ENCODE assay signal across 8 cellular contexts in genomic region chr9:83979812-83980394, GRCh38. TPM values are rescaled to one million over a fixed set of nuclear protein-coding genes. Genes with fewer than 3 reads are reported as not detected.
DNase-seq lines count a peak whose midpoint lies in the region; ATAC-seq and TF ChIP-seq lines count a peak whose summit lies in the region.

HNRNPK (minus strand) TSS chr9:83980215; CDS start chr9:83978252, 1,963 bp downstream.

- H3K27me3 Mint-ChIP-seq in T-helper 17 cell (no peaks in the 10 kb centered on the region), progenitor cell of endocrine pancreas (no peaks in the 10 kb centered on the region)

- H3K4me3 ChIP-seq in left ventricle myocardium inferior (peak within 1 kb of the TSS; percentile 97), upper lobe of right lung (peak within 1 kb of the TSS; percentile 89)

- H3K27ac Mint-ChIP-seq in T-helper 17 cell (peak within 1 kb of the TSS; percentile 98), progenitor cell of endocrine pancreas (peak within 1 kb of the TSS; percentile 100)

- H3K27ac ChIP-seq in left ventricle myocardium inferior (replicated peaks): peak within 1 kb of the TSS; percentile 98
- H3K27ac ChIP-seq in upper lobe of right lung: peak within 1 kb of the TSS; percentile 97

- DNase-seq in NCI-H1694 (lab: John Stamatoyannopoulos, UW) (peak; percentile 83), T-helper 17 cell (peak; percentile 99 to 100 (median 99)), amygdala (lab: John Stamatoyannopoulos, UW) (peak in 55 of 56 donors; percentile 84 to 100 (median 97)), left ventricle myocardium inferior (peak; percentile 100), progenitor cell of endocrine pancreas (ENCODE audit: low spot score, unreplicated experiment) (peak; percentile 99), upper lobe of right lung (peak; percentile 100)

- H3K36me3 ChIP-seq in left ventricle myocardium inferior (peaks cover 30% of the 10 kb centered on the region), upper lobe of right lung (peaks cover 36% of the 10 kb centered on the region)

- TF ChIP-seq CTCF in left ventricle myocardium inferior (IDR thresholded peaks at IDR 0.05; ENCODE audit: borderline replicate concordance) (no peak), progenitor cell of endocrine pancreas (IDR thresholded peaks at IDR 0.05; ENCODE audit: unreplicated experiment) (no peak), upper lobe of right lung (IDR thresholded peaks at IDR 0.05) (no peak)

- H3K9me3 ChIP-seq in T-helper 17 cell (ENCODE audit: control insufficient read depth, low read length, poor library complexity, severe bottlenecking) (no peaks in the 10 kb centered on the region), left ventricle myocardium inferior (replicated peaks) (no peaks in the 10 kb centered on the region), upper lobe of right lung (no peaks in the 10 kb centered on the region)

- intact Hi-C loops in left ventricle myocardium inferior (cut with micrococcal nuclease) (no loop called here), upper lobe of right lung (cut with DNase I) (no loop called here)

- H3K4me1 ChIP-seq in left ventricle myocardium inferior (peaks cover 78% of the 10 kb centered on the region), upper lobe of right lung (peaks cover 36% of the 10 kb centered on the region)

- no peaks in the 10 kb centered on the region for H3K27me3 ChIP-seq in left ventricle myocardium inferior (ENCODE audit: low read depth)
- no peaks in the 10 kb centered on the region for H3K27me3 ChIP-seq in upper lobe of right lung

- H3K4me1 Mint-ChIP-seq in T-helper 17 cell (peaks cover 46% of the 10 kb centered on the region), progenitor cell of endocrine pancreas (ENCODE audit: low read depth) (peaks cover 28% of the 10 kb centered on the region)

- H3K9me3 Mint-ChIP-seq in progenitor cell of endocrine pancreas (ENCODE audit: low read depth): no peaks in the 10 kb centered on the region

- peak within 1 kb of the TSS; percentile 99 for H3K4me3 Mint-ChIP-seq in T-helper 17 cell
- H3K4me3 Mint-ChIP-seq in progenitor cell of endocrine pancreas (ENCODE audit: low read depth): peak within 1 kb of the TSS; percentile 98

- peaks cover 14% of the 10 kb centered on the region for H3K36me3 Mint-ChIP-seq in T-helper 17 cell (ENCODE audit: low read depth)
- peaks cover 34% of the 10 kb centered on the region for H3K36me3 Mint-ChIP-seq in progenitor cell of endocrine pancreas (ENCODE audit: insufficient read depth)

- ATAC-seq in GM18498 (IDR thresholded peaks at IDR 0.05; ENCODE audit: unreplicated experiment) (peak; percentile 86), HG02885 (IDR thresholded peaks at IDR 0.05; ENCODE audit: poor library complexity, unreplicated experiment) (peak; percentile 87), T-helper 17 cell (peak; percentile 85), upper lobe of right lung (peak; percentile 96)

RNA-seq across cellular contexts. Expression of gene HNRNPK, which starts in this region (rescaled TPM):
- total RNA-seq in T-helper 17 cell (100 to 1,000 TPM; 612 to 613 TPM), left ventricle myocardium inferior (261 TPM), progenitor cell of endocrine pancreas (716 and 720 TPM in 2 replicates), upper lobe of right lung (353 TPM)

Comparison
In these comparisons a context has a peak if more than half of its experiments do, and no peak if none do; other contexts are left out.
1. Peak in every context shown above with its lines: DNase-seq, ATAC-seq, H3K4me3 ChIP-seq and H3K27ac ChIP-seq.